Comparison of ENCODE assay signal across 1 cellular context in genomic region chr19:1172353-1173159, GRCh38.
TF ChIP-seq lines count a peak whose summit lies in the region.

No MANE protein-coding gene starts in this region.

TF ChIP-seq in A549, 52 proteins besides CTCF, POLR2A, EP300 and RAD21 (continued from another document):
- TF ChIP-seq REST (IDR thresholded peaks at IDR 0.05) = no peak
- no peak for TF ChIP-seq JUN (IDR thresholded peaks at IDR 0.05)
- TF ChIP-seq ESRRA (IDR thresholded peaks at IDR 0.05; ENCODE audit: borderline replicate concordance, low read length) = no peak
- TF ChIP-seq SREBF2 (IDR thresholded peaks at IDR 0.05) = no peak
TF ChIP-seq in A549: peak in this region for 2.
